1 cellular context compared by ENCODE assay signal in genomic region chr14:99183716-99184115, GRCh38.
TF ChIP-seq lines count a peak whose summit lies in the region.

No MANE protein-coding gene starts in this region.

TF ChIP-seq in H1, 55 proteins besides CTCF, POLR2A, EP300 and RAD21 (continued from another document):
- TF ChIP-seq RFX5 (IDR thresholded peaks at IDR 0.05; ENCODE audit: borderline replicate concordance, low read depth, low read length) (no peak), FOSL1 (IDR thresholded peaks at IDR 0.05; ENCODE audit: insufficient read depth, low read depth, low read length) (no peak), RBBP5 (IDR thresholded peaks at IDR 0.05; ENCODE audit: borderline replicate concordance, low read depth, low read length) (no peak), YY1 (IDR thresholded peaks at IDR 0.05; ENCODE audit: low read depth, low read length) (no peak), SRF (IDR thresholded peaks at IDR 0.05; ENCODE audit: low read depth, low read length) (no peak), USF2 (IDR thresholded peaks at IDR 0.05; ENCODE audit: low read length) (no peak), CREB1 (IDR thresholded peaks at IDR 0.05) (no peak), MAFK (IDR thresholded peaks at IDR 0.05; ENCODE audit: low read depth, low read length) (no peak), JUND (IDR thresholded peaks at IDR 0.05; ENCODE audit: low read length) (no peak), SP4 (IDR thresholded peaks at IDR 0.05; ENCODE audit: low read length) (no peak), E2F6 (IDR thresholded peaks at IDR 0.05) (no peak), NRF1 (IDR thresholded peaks at IDR 0.05; ENCODE audit: low read depth, low read length) (no peak), ZNF274 (IDR thresholded peaks at IDR 0.05; ENCODE audit: borderline replicate concordance, extremely low read depth, low read length) (no peak), ATF2 (IDR thresholded peaks at IDR 0.05; ENCODE audit: low read length) (no peak), CBX5 (IDR thresholded peaks at IDR 0.05; ENCODE audit: low read depth, low read length) (no peak), TAF1 (IDR thresholded peaks at IDR 0.05; ENCODE audit: low read depth, low read length) (no peak), CEBPB (IDR thresholded peaks at IDR 0.05; ENCODE audit: low read depth, low read length) (no peak), SIX5 (IDR thresholded peaks at IDR 0.05; ENCODE audit: low read depth, low read length) (no peak)
- TF ChIP-seq, protein P1, sequence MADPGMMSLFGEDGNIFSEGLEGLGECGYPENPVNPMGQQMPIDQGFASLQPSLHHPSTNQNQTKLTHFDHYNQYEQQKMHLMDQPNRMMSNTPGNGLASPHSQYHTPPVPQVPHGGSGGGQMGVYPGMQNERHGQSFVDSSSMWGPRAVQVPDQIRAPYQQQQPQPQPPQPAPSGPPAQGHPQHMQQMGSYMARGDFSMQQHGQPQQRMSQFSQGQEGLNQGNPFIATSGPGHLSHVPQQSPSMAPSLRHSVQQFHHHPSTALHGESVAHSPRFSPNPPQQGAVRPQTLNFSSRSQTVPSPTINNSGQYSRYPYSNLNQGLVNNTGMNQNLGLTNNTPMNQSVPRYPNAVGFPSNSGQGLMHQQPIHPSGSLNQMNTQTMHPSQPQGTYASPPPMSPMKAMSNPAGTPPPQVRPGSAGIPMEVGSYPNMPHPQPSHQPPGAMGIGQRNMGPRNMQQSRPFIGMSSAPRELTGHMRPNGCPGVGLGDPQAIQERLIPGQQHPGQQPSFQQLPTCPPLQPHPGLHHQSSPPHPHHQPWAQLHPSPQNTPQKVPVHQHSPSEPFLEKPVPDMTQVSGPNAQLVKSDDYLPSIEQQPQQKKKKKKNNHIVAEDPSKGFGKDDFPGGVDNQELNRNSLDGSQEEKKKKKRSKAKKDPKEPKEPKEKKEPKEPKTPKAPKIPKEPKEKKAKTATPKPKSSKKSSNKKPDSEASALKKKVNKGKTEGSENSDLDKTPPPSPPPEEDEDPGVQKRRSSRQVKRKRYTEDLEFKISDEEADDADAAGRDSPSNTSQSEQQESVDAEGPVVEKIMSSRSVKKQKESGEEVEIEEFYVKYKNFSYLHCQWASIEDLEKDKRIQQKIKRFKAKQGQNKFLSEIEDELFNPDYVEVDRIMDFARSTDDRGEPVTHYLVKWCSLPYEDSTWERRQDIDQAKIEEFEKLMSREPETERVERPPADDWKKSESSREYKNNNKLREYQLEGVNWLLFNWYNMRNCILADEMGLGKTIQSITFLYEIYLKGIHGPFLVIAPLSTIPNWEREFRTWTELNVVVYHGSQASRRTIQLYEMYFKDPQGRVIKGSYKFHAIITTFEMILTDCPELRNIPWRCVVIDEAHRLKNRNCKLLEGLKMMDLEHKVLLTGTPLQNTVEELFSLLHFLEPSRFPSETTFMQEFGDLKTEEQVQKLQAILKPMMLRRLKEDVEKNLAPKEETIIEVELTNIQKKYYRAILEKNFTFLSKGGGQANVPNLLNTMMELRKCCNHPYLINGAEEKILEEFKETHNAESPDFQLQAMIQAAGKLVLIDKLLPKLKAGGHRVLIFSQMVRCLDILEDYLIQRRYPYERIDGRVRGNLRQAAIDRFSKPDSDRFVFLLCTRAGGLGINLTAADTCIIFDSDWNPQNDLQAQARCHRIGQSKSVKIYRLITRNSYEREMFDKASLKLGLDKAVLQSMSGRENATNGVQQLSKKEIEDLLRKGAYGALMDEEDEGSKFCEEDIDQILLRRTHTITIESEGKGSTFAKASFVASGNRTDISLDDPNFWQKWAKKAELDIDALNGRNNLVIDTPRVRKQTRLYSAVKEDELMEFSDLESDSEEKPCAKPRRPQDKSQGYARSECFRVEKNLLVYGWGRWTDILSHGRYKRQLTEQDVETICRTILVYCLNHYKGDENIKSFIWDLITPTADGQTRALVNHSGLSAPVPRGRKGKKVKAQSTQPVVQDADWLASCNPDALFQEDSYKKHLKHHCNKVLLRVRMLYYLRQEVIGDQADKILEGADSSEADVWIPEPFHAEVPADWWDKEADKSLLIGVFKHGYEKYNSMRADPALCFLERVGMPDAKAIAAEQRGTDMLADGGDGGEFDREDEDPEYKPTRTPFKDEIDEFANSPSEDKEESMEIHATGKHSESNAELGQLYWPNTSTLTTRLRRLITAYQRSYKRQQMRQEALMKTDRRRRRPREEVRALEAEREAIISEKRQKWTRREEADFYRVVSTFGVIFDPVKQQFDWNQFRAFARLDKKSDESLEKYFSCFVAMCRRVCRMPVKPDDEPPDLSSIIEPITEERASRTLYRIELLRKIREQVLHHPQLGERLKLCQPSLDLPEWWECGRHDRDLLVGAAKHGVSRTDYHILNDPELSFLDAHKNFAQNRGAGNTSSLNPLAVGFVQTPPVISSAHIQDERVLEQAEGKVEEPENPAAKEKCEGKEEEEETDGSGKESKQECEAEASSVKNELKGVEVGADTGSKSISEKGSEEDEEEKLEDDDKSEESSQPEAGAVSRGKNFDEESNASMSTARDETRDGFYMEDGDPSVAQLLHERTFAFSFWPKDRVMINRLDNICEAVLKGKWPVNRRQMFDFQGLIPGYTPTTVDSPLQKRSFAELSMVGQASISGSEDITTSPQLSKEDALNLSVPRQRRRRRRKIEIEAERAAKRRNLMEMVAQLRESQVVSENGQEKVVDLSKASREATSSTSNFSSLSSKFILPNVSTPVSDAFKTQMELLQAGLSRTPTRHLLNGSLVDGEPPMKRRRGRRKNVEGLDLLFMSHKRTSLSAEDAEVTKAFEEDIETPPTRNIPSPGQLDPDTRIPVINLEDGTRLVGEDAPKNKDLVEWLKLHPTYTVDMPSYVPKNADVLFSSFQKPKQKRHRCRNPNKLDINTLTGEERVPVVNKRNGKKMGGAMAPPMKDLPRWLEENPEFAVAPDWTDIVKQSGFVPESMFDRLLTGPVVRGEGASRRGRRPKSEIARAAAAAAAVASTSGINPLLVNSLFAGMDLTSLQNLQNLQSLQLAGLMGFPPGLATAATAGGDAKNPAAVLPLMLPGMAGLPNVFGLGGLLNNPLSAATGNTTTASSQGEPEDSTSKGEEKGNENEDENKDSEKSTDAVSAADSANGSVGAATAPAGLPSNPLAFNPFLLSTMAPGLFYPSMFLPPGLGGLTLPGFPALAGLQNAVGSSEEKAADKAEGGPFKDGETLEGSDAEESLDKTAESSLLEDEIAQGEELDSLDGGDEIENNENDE (IDR thresholded peaks at IDR 0.05; ENCODE audit: insufficient replicate concordance, low read length) = no peak
